In genomic region chr17:79079421-79080200, GRCh38 we compare ENCODE assay signal across 21 cellular contexts. TPM values are rescaled to one million over a fixed set of nuclear protein-coding genes. Genes with fewer than 3 reads are reported as not detected.
DNase-seq lines count a peak whose midpoint lies in the region; ATAC-seq, FAIRE-seq and TF ChIP-seq lines count a peak whose summit lies in the region.
"Had no signal": no experiment of that assay in that cellular context is flagged by ENCODE, and none has a peak within 500 bp of the region (broad histone marks: within the 10 kb centered on the region; RNA-seq: fewer than 3 reads in every experiment).

No MANE protein-coding gene starts in this region.

- peak; percentile 66 for FAIRE-seq in bronchial epithelial cell (lab: Jason Lieb, UNC)
- FAIRE-seq: D721Med, G401.6, GM12891, HTR-8/SVneo had no signal

- H4K20me1 ChIP-seq in SK-N-SH (ENCODE audit: insufficient read depth), result peaks cover 9% of the 10 kb centered on the region

- CTCF ChIA-PET in SK-N-SH (lab: Yijun Ruan, JAX), result interaction anchor here (0.7 to 45.1 kb wide), 11 partner anchors 8 to 323 kb away, joined by 3 to 1305 read pairs (median 4); no protein-coding TSS in a partner anchor

- H3K9me3 ChIP-seq in SK-N-SH (no peaks in the 10 kb centered on the region), lower lobe of right lung (no peaks in the 10 kb centered on the region), spleen (no peaks in the 10 kb centered on the region), breast epithelium (no peaks in the 10 kb centered on the region), tibial nerve (no peaks in the 10 kb centered on the region)

- TF ChIP-seq EP300 in SK-N-SH (IDR thresholded peaks at IDR 0.05; ENCODE audit: borderline replicate concordance in 1 of 2, low read depth in 1 of 2, low read length in 1 of 2), result no peak
- no peak for TF ChIP-seq EP300 in tibial nerve (IDR thresholded peaks at IDR 0.05)

- H3K27ac ChIP-seq in SK-N-SH (ENCODE audit: low read depth in 2 of 2, low read length in 1 of 2) (no peak overlapping the region), lower lobe of right lung (no peak overlapping the region), spleen (no peak overlapping the region), breast epithelium (no peak overlapping the region), tibial nerve (no peak overlapping the region)
- H3K27ac ChIP-seq: 22Rv1 had no signal

- intact Hi-C loops in lower lobe of right lung (cut with DNase I) (no loop called here), spleen (cut with DNase I; ENCODE audit: low total_unique reads) (no loop called here), breast epithelium (cut with DNase I; ENCODE audit: low total_unique reads) (no loop called here)

- no peak for TF ChIP-seq CTCF in SK-N-SH (IDR thresholded peaks at IDR 0.05)
- TF ChIP-seq CTCF in bronchial epithelial cell (IDR thresholded peaks at IDR 0.05; ENCODE audit: insufficient read depth, low read length, severe bottlenecking), result no peak
- TF ChIP-seq CTCF in lower lobe of right lung (IDR thresholded peaks at IDR 0.05), result no peak
- TF ChIP-seq CTCF in spleen (IDR thresholded peaks at IDR 0.05 in 8 of 11, conservative IDR thresholded peaks at IDR 0.05 in 3 of 11), result no peak
- TF ChIP-seq CTCF in breast epithelium (IDR thresholded peaks at IDR 0.05), result no peak
- no peak for TF ChIP-seq CTCF in tibial nerve (IDR thresholded peaks at IDR 0.05)

- H3K9ac ChIP-seq in SK-N-SH, result no peak overlapping the region

- no peak overlapping the region for H2AFZ ChIP-seq in SK-N-SH (ENCODE audit: low read depth)
- H2AFZ ChIP-seq: GM23338 had no signal

- ATAC-seq in SK-N-SH treated with all-trans-retinoic acid at 6 μM for 48 hours, result no peak
- no peak for ATAC-seq in lower lobe of right lung
- ATAC-seq in HG03460 (IDR thresholded peaks at IDR 0.05; ENCODE audit: unreplicated experiment), result no peak
- ATAC-seq: CD8-positive, alpha-beta T cell; GM23338 had no signal

- H3K79me2 ChIP-seq in SK-N-SH (ENCODE audit: insufficient read depth), result peaks cover 4% of the 10 kb centered on the region; the same call in 1 of the 2 replicates

- no peak for TF ChIP-seq RAD21 in SK-N-SH (IDR thresholded peaks at IDR 0.05; ENCODE audit: low read length)

- H3K4me3 ChIP-seq in SK-N-SH (ENCODE audit: low read depth in 2 of 2, low read length in 1 of 2) (no peak overlapping the region), bronchial epithelial cell (ENCODE audit: low read depth, low read length) (no peak overlapping the region), lower lobe of right lung (no peak overlapping the region), spleen (no peak overlapping the region), breast epithelium (no peak overlapping the region), tibial nerve (no peak overlapping the region)
- H3K4me3 ChIP-seq: GM23338 had no signal

- no peak overlapping the region for H3K4me2 ChIP-seq in SK-N-SH
- H3K4me2 ChIP-seq: GM23338 had no signal

- H3K27me3 ChIP-seq in SK-N-SH (ENCODE audit: insufficient read depth), result no peaks in the 10 kb centered on the region
- no peaks in the 10 kb centered on the region for H3K27me3 ChIP-seq in bronchial epithelial cell (ENCODE audit: control insufficient read depth, insufficient read depth, low read length)
- no peaks in the 10 kb centered on the region for H3K27me3 ChIP-seq in lower lobe of right lung (ENCODE audit: low read depth)
- no peaks in the 10 kb centered on the region for H3K27me3 ChIP-seq in spleen (replicated peaks in 1 of 7)
- H3K27me3 ChIP-seq in breast epithelium, result no peaks in the 10 kb centered on the region
- no peaks in the 10 kb centered on the region for H3K27me3 ChIP-seq in tibial nerve

- H3K36me3 ChIP-seq in SK-N-SH (replicated peaks in 1 of 2; ENCODE audit: control insufficient read depth in 1 of 2, insufficient read depth in 2 of 2, low read length in 1 of 2) (peaks cover 7 to 42% of the 10 kb centered on the region in 2 experiments), bronchial epithelial cell (ENCODE audit: control insufficient read depth, insufficient read depth, low read length) (peaks cover 7% of the 10 kb centered on the region), lower lobe of right lung (peaks cover 75% of the 10 kb centered on the region), spleen (peaks cover 0 to 76% (median 69%) of the 10 kb centered on the region in 6 donors), breast epithelium (no peaks in the 10 kb centered on the region), tibial nerve (peaks cover 0 to 76% (median 10%) of the 10 kb centered on the region in 3 donors)

- no peaks in the 10 kb centered on the region for H3K9me2 ChIP-seq in SK-N-SH

- H3K4me1 ChIP-seq in SK-N-SH (ENCODE audit: control insufficient read depth in 1 of 2, insufficient read depth in 2 of 2, low read depth in 1 of 2, low read length in 1 of 2) (peaks cover 0 to 21% of the 10 kb centered on the region in 2 experiments; a peak in 1 of 4 replicates), lower lobe of right lung (peaks cover 18% of the 10 kb centered on the region), spleen (peaks cover 11 to 53% (median 29%) of the 10 kb centered on the region in 6 donors), breast epithelium (no peaks in the 10 kb centered on the region), tibial nerve (peaks cover 0 to 24% (median 9%) of the 10 kb centered on the region in 4 donors)

- DNase-seq in SK-N-SH (peak; percentile 27), bronchial epithelial cell (ENCODE audit: low read depth) (no peak), lower lobe of right lung (peak; percentile 41), spleen (peak; percentile 70), breast epithelium (ENCODE audit: low spot score in 2 of 2) (no peak), tibial nerve (ENCODE audit: low spot score in 2 of 2) (no peak)
- DNase-seq: CD8-positive, alpha-beta T cell; COR-L47; DMS153; DMS79 treated with DMSO at 0.1 percent for 48 hours; EL; H9 had no signal

- peaks cover 3% of the 10 kb centered on the region for H3F3A ChIP-seq in SK-N-SH (replicated peaks; ENCODE audit: insufficient read depth)

- 95% methylated on average over 22 of the region's 22 CpGs for WGBS in SK-N-SH (ENCODE audit: low lambda C conversion rate)
- WGBS in spleen, 5 donors, result 91 to 97% (median 95%) methylated on average over 22 of the region's 22 CpGs
- 93% methylated on average over 22 of the region's 22 CpGs for WGBS in tibial nerve, 2 donors

- POLR2A ChIA-PET in SK-N-SH (lab: Yijun Ruan, JAX), result no interaction called here

- TF ChIP-seq POLR2A in spleen (IDR thresholded peaks at IDR 0.05) (no peak), breast epithelium (IDR thresholded peaks at IDR 0.05) (no peak), tibial nerve (IDR thresholded peaks at IDR 0.05) (no peak)

TF ChIP-seq in SK-N-SH, 30 proteins besides CTCF, POLR2A, EP300 and RAD21:
- TF ChIP-seq CHD2 (IDR thresholded peaks at IDR 0.05; ENCODE audit: low read length, partially characterized antibody) (no peak), GABPA (IDR thresholded peaks at IDR 0.05; ENCODE audit: low read depth) (no peak), TCF12 (IDR thresholded peaks at IDR 0.05) (no peak), RCOR1 (IDR thresholded peaks at IDR 0.05; ENCODE audit: low read length) (no peak), YY1 (IDR thresholded peaks at IDR 0.05; ENCODE audit: low read depth) (no peak), MXI1 (IDR thresholded peaks at IDR 0.05; ENCODE audit: low read depth, low read length) (no peak), FOXM1 (IDR thresholded peaks at IDR 0.05; ENCODE audit: low read depth) (no peak), POLR2AphosphoS5 (IDR thresholded peaks at IDR 0.05; ENCODE audit: low read depth, low read length) (no peak), ELF1 (IDR thresholded peaks at IDR 0.05) (no peak), NRF1 (IDR thresholded peaks at IDR 0.05; ENCODE audit: low read depth, low read length) (no peak), NFIC (IDR thresholded peaks at IDR 0.05; ENCODE audit: borderline replicate concordance) (no peak), GATA2 (CRISPR knock-in tag; IDR thresholded peaks at IDR 0.05) (no peak)
TF ChIP-seq in SK-N-SH: peak in this region for 0.

TF ChIP-seq in SK-N-SH treated with all-trans-retinoic acid at 6 μM for 48 hours, 23 proteins besides CTCF, POLR2A, EP300 and RAD21 (continues in another document):
- no peak for TF ChIP-seq PATZ1 (CRISPR knock-in tag; IDR thresholded peaks at IDR 0.05; ENCODE audit: borderline replicate concordance)

RNA-seq across cellular contexts. Expression of gene ENGASE, which starts 5.0 kb away (rescaled TPM):
- 30.1 and 30.4 TPM in 2 replicates for polyA plus RNA-seq in SK-N-SH (2012; rRNA removed)
- polyA plus RNA-seq in SK-N-SH (2012; cell fraction: cytosol; rRNA removed), result 4.5 and 7.0 TPM in 2 replicates
- polyA plus RNA-seq in SK-N-SH (2012; cell fraction: nucleus; rRNA removed), result 252 and 275 TPM in 2 replicates
- 8.1 and 10.5 TPM in 2 replicates for total RNA-seq in bronchial epithelial cell
- total RNA-seq in lower lobe of right lung, result 56.4 TPM
- total RNA-seq in spleen, result 100 to 1,000 TPM in 3 of 7 donors, 10 to 100 TPM in 4; 54.7 to 148 (median 99.4) TPM
- 100 to 1,000 TPM in 1 of 3 donors, 10 to 100 TPM in 2; 25.0 to 101 (median 43.6) TPM for polyA plus RNA-seq in spleen
- 10 to 100 TPM; 27.4 to 35.0 (median 31.5) TPM for total RNA-seq in breast epithelium
- total RNA-seq in tibial nerve, result 10 to 100 TPM; 29.9 to 64.8 (median 57.1) TPM

RNA-seq across cellular contexts. Expression of gene C1QTNF1, which starts 55.6 kb away (rescaled TPM):
- 11.6 and 14.3 TPM in 2 replicates for polyA plus RNA-seq in SK-N-SH (2012; rRNA removed)
- polyA plus RNA-seq in SK-N-SH (2012; cell fraction: cytosol; rRNA removed), result 5.3 and 10.0 TPM in 2 replicates
- polyA plus RNA-seq in SK-N-SH (2012; cell fraction: nucleus; rRNA removed), result 9.1 and 10.1 TPM in 2 replicates
- total RNA-seq in bronchial epithelial cell, result 0.13 and 0.79 TPM in 2 replicates
- 24.9 TPM for total RNA-seq in lower lobe of right lung
- 100 to 1,000 TPM in 1 of 7 donors, 10 to 100 TPM in 6; 26.5 to 101 (median 69.9) TPM for total RNA-seq in spleen
- polyA plus RNA-seq in spleen, result 10 to 100 TPM; 14.7 to 29.1 (median 25.3) TPM
- 100 to 1,000 TPM in 1 of 3 donors, 10 to 100 TPM in 2; 54.0 to 326 (median 61.9) TPM for total RNA-seq in breast epithelium
- 100 to 1,000 TPM in 1 of 4 donors, 10 to 100 TPM in 3; 67.1 to 147 (median 90.0) TPM for total RNA-seq in tibial nerve
- polyA plus RNA-seq: CD14-positive monocyte had no signal

Comparison
In these comparisons a context has a peak if more than half of its experiments do, and no peak if none do; other contexts are left out.
1. DNase-seq: peak in SK-N-SH (single experiment), lower lobe of right lung (single experiment) and spleen (single experiment); none in bronchial epithelial cell (single experiment), breast epithelium (0 of 2) and tibial nerve (0 of 2).
2. RNA of gene C1QTNF1, which starts 55.6 kb away (total RNA-seq): 67.1 to 147 TPM in tibial nerve, 26.5 to 101 TPM in spleen, 54.0 to 326 TPM in breast epithelium and 24.9 TPM in lower lobe of right lung (single experiment); 0.13 to 0.79 TPM in bronchial epithelial cell; every median in the first group is over 10 times any median in the second.